Comparison of ENCODE assay signal across 34 cellular contexts in the genomic region with DNA sequence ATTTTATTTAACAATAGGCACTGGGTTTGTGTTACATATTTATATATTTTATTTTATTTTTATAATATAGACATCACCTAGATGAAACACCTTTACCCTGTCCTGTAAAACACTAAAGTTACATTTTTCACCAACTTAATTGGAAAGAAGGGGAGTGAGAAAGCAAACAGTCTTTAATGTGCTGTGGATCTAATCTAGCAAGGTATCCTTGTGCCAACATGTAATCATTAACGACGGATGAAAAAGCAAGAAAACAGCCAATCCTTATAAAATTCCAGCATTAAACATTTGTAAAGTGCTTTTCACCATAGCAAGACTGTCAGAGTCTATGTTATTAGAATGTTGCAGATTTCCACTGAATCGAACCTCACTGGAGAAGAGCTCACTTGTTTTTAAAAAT.
"Had no signal": no experiment of that assay in that cellular context is flagged by ENCODE, and none has a peak within 500 bp of the region (broad histone marks: within the 10 kb centered on the region; RNA-seq: fewer than 3 reads in every experiment).

No MANE protein-coding gene starts in this region.

- H3K9me3 ChIP-seq: adrenal gland, ascending aorta, body of pancreas, breast epithelium had no signal

- FAIRE-seq: astrocyte, bronchial epithelial cell had no signal

- H3K27me3 ChIP-seq: adrenal gland, ascending aorta, body of pancreas, brain microvascular endothelial cell, breast epithelium, cardiac muscle cell had no signal

- ATAC-seq: activated naive CD4-positive, alpha-beta T cell treated with anti-CD3 and anti-CD28 coated beads, Interleukin-2, amount 50 U/mL, for 72 hours; activated naive CD8-positive, alpha-beta T cell treated with anti-CD3 and anti-CD28 coated beads, Interleukin-2, amount 50 U/mL, for 24 hours; activated T-cell treated with anti-CD3 and anti-CD28 coated beads, Interleukin-2, amount 50 U/mL, for 4 hours; activated T-cell treated with anti-CD3 and anti-CD28 coated beads, Interleukin-2, amount 50 U/mL, for 72 hours; activated T-helper 17 cell treated with anti-CD3 and anti-CD28 coated beads, Interleukin-2, amount 50 U/mL, for 72 hours; body of pancreas had no signal

- H3K4me1 ChIP-seq: adrenal gland, ascending aorta, breast epithelium had no signal

- H3K36me3 ChIP-seq: adrenal gland, ascending aorta, breast epithelium, cardiac muscle cell had no signal

- DNase-seq: activated effector memory CD4-positive, alpha-beta T cell treated with anti-CD3 and anti-CD28 coated beads, Interleukin-2, amount 50 U/mL, for 16 hours; activated effector memory CD4-positive, alpha-beta T cell treated with Interleukin-2 at 50 U/mL for 16 hours; activated gamma-delta T cell; activated gamma-delta T cell treated with Interleukin-2 at 50 U/mL for 16 hours; activated naive CD4-positive, alpha-beta T cell; activated naive CD4-positive, alpha-beta T cell treated with anti-CD3 and anti-CD28 coated beads for 36 hours; activated naive CD4-positive, alpha-beta T cell treated with anti-CD3 and anti-CD28 coated beads, Interleukin-2, amount 10 ng/mL, durations not matched to agents 7 days and 5 days; activated naive CD4-positive, alpha-beta T cell treated with anti-CD3 and anti-CD28 coated beads, Interleukin-2, amount 50 U/mL, for 16 hours; activated naive CD4-positive, alpha-beta T cell treated with Interleukin-2 at 50 U/mL for 16 hours; activated naive CD8-positive, alpha-beta T cell treated with anti-CD3 and anti-CD28 coated beads for 36 hours; activated naive CD8-positive, alpha-beta T cell treated with anti-CD3 and anti-CD28 coated beads, Interleukin-2, amount 10 ng/mL, durations not matched to agents 7 days and 5 days; activated naive CD8-positive, alpha-beta T cell treated with anti-CD3 and anti-CD28 coated beads, Interleukin-2, amount 50 U/mL, for 24 hours; activated T-cell treated with anti-CD3 and anti-CD28 coated beads, Interleukin-2, amount 50 U/mL, for 1 hour; activated T-cell treated with anti-CD3 and anti-CD28 coated beads, Interleukin-2, amount 50 U/mL, for 24 hours; activated T-cell treated with anti-CD3 and anti-CD28 coated beads, Interleukin-2, amount 50 U/mL, for 4 hours; activated T-cell treated with anti-CD3 and anti-CD28 coated beads, Interleukin-2, amount 50 U/mL, for 48 hours; activated T-cell treated with anti-CD3 and anti-CD28 coated beads, Interleukin-2, amount 50 U/mL, for 72 hours; adrenal gland; amniotic stem cell; amygdala; anterior cingulate cortex; aorta; body of pancreas; brain microvascular endothelial cell; caudate nucleus; central memory CD4-positive, alpha-beta T cell; cerebellar nuclear complex had no signal

- H3K27ac ChIP-seq: adrenal gland, ascending aorta, brain microvascular endothelial cell, breast epithelium, cardiac muscle cell had no signal

- H3K4me3 ChIP-seq: adrenal gland, ascending aorta, body of pancreas, breast epithelium, cardiac muscle cell had no signal
